ENCODE assay signal across 1 cellular context in genomic region chr12:68745376-68745903, GRCh38.
TF ChIP-seq lines count a peak whose summit lies in the region.

No MANE protein-coding gene starts in this region.

TF ChIP-seq in GM12878, 131 proteins besides CTCF, POLR2A, EP300 and RAD21 (continued from another document):
- TF ChIP-seq ZBTB33 (IDR thresholded peaks at IDR 0.05) (no peak), RFX5 (IDR thresholded peaks at IDR 0.05; ENCODE audit: low read depth, low read length) (no peak), IRF5 (IDR thresholded peaks at IDR 0.05; ENCODE audit: borderline replicate concordance) (peak; percentile 83; the same call in 1 of the 2 replicates)
